In genomic region chr4:129342820-129343219, GRCh38 we compare ENCODE assay signal across 11 cellular contexts.
DNase-seq lines count a peak whose midpoint lies in the region; TF ChIP-seq lines count a peak whose summit lies in the region.
"Had no signal": no experiment of that assay in that cellular context is flagged by ENCODE, and none has a peak within 500 bp of the region (broad histone marks: within the 10 kb centered on the region; RNA-seq: fewer than 3 reads in every experiment).

No MANE protein-coding gene starts in this region.

- no peak for TF ChIP-seq CTCF in Calu3 (IDR thresholded peaks at IDR 0.05; ENCODE audit: unreplicated experiment)

- CTCF ChIA-PET in Calu3 (lab: Charles Lee): no interaction called here

- no TSS peak for BruUV-seq in Calu3 (replicated peaks; lab: Mats Ljungman, UMichigan)

- intact Hi-C loops in Calu3 (cut with micrococcal nuclease; ENCODE audit: unreplicated experiment): loop anchor here (2.0 kb wide), 1 partner anchor 124 kb away; no protein-coding TSS in a partner anchor
- intact Hi-C loops in activated CD4-positive, alpha-beta T cell treated with anti-CD3 and anti-CD28 coated beads, Interleukin-2, amount 10 ng/mL, durations not matched to agents 24 days and 14 days (cut with micrococcal nuclease): no loop called here

- no peaks in the 10 kb centered on the region for H3K9me3 Mint-ChIP-seq in Calu3 (ENCODE audit: low read depth, unreplicated experiment)
- H3K9me3 Mint-ChIP-seq in activated CD4-positive, alpha-beta T cell treated with anti-CD3 and anti-CD28 coated beads, Interleukin-2, amount 10 ng/mL, durations not matched to agents 24 days and 14 days: no peaks in the 10 kb centered on the region
- no peaks in the 10 kb centered on the region for H3K9me3 Mint-ChIP-seq in T-helper 2 cell treated with Interferon-gamma antibody and Interleukin-4, amounts not matched to agents 5 μg/mL and 100 μg/mL, for 36 hours

- peak overlapping the region; percentile 42 for H3K4me3 Mint-ChIP-seq in Calu3 (ENCODE audit: low read depth, unreplicated experiment)
- no peak overlapping the region for H3K4me3 Mint-ChIP-seq in activated CD4-positive, alpha-beta T cell treated with anti-CD3 and anti-CD28 coated beads, Interleukin-2, amount 10 ng/mL, durations not matched to agents 24 days and 14 days
- no peak overlapping the region for H3K4me3 Mint-ChIP-seq in T-helper 2 cell treated with Interferon-gamma antibody and Interleukin-4, amounts not matched to agents 5 μg/mL and 100 μg/mL, for 36 hours

- peak overlapping the region; percentile 89 for H3K27ac Mint-ChIP-seq in Calu3 (ENCODE audit: unreplicated experiment)
- H3K27ac Mint-ChIP-seq in activated CD4-positive, alpha-beta T cell treated with anti-CD3 and anti-CD28 coated beads, Interleukin-2, amount 10 ng/mL, durations not matched to agents 24 days and 14 days: no peak overlapping the region
- no peak overlapping the region for H3K27ac Mint-ChIP-seq in T-helper 2 cell treated with Interferon-gamma antibody and Interleukin-4, amounts not matched to agents 5 μg/mL and 100 μg/mL, for 36 hours

- no peaks in the 10 kb centered on the region for H3K36me3 Mint-ChIP-seq in Calu3 (ENCODE audit: insufficient read depth, unreplicated experiment)
- no peaks in the 10 kb centered on the region for H3K36me3 Mint-ChIP-seq in activated CD4-positive, alpha-beta T cell treated with anti-CD3 and anti-CD28 coated beads, Interleukin-2, amount 10 ng/mL, durations not matched to agents 24 days and 14 days (ENCODE audit: low read depth)
- H3K36me3 Mint-ChIP-seq in T-helper 2 cell treated with Interferon-gamma antibody and Interleukin-4, amounts not matched to agents 5 μg/mL and 100 μg/mL, for 36 hours (ENCODE audit: low read depth): no peaks in the 10 kb centered on the region

- H3K4me1 Mint-ChIP-seq in Calu3 (ENCODE audit: low read depth, unreplicated experiment): peaks cover 8% of the 10 kb centered on the region
- H3K4me1 Mint-ChIP-seq in activated CD4-positive, alpha-beta T cell treated with anti-CD3 and anti-CD28 coated beads, Interleukin-2, amount 10 ng/mL, durations not matched to agents 24 days and 14 days: no peaks in the 10 kb centered on the region
- H3K4me1 Mint-ChIP-seq in T-helper 2 cell treated with Interferon-gamma antibody and Interleukin-4, amounts not matched to agents 5 μg/mL and 100 μg/mL, for 36 hours (ENCODE audit: low read depth): no peaks in the 10 kb centered on the region

- H3K27me3 Mint-ChIP-seq in Calu3 (ENCODE audit: unreplicated experiment): no peaks in the 10 kb centered on the region
- H3K27me3 Mint-ChIP-seq in activated CD4-positive, alpha-beta T cell treated with anti-CD3 and anti-CD28 coated beads, Interleukin-2, amount 10 ng/mL, durations not matched to agents 24 days and 14 days: no peaks in the 10 kb centered on the region
- no peaks in the 10 kb centered on the region for H3K27me3 Mint-ChIP-seq in T-helper 2 cell treated with Interferon-gamma antibody and Interleukin-4, amounts not matched to agents 5 μg/mL and 100 μg/mL, for 36 hours (ENCODE audit: low read depth)

- DNase-seq in Calu3 (no peak), NCI-H226 (peak; percentile 33), dermis blood vessel endothelial cell (peak; percentile 9), myocyte (ENCODE audit: low read depth) (peak; percentile 23), GOT3 (lab: John Stamatoyannopoulos, UW) (no peak), NCI-H748 treated with DMSO at 0.1 percent for 48 hours (lab: John Stamatoyannopoulos, UW) (no peak)
- DNase-seq in activated CD4-positive, alpha-beta T cell treated with anti-CD3 and anti-CD28 coated beads, Interleukin-2, amount 10 ng/mL, durations not matched to agents 24 days and 14 days: no peak
- no peak for DNase-seq in T-helper 2 cell treated with Interferon-gamma antibody and Interleukin-4, amounts not matched to agents 5 μg/mL and 100 μg/mL, for 36 hours (ENCODE audit: low spot score)
- DNase-seq: activated CD4-positive, alpha-beta T cell treated with anti-CD3 and anti-CD28 coated beads for 48 hours; effector CD8-positive, alpha-beta T cell; NCI-H1417 treated with DMSO at 0.1 percent for 48 hours had no signal

Comparison
In these comparisons a context has a peak if more than half of its experiments do, and no peak if none do; other contexts are left out.
1. DNase-seq: peak in NCI-H226 (single experiment), dermis blood vessel endothelial cell (single experiment) and myocyte (single experiment); none in Calu3 (single experiment), activated CD4-positive, alpha-beta T cell treated with anti-CD3 and anti-CD28 coated beads, Interleukin-2, amount 10 ng/mL, durations not matched to agents 24 days and 14 days (single experiment), T-helper 2 cell treated with Interferon-gamma antibody and Interleukin-4, amounts not matched to agents 5 μg/mL and 100 μg/mL, for 36 hours (single experiment), GOT3 (single experiment) and NCI-H748 treated with DMSO at 0.1 percent for 48 hours (single experiment).